Comparison of ENCODE assay signal across 9 cellular contexts in the genomic region with DNA sequence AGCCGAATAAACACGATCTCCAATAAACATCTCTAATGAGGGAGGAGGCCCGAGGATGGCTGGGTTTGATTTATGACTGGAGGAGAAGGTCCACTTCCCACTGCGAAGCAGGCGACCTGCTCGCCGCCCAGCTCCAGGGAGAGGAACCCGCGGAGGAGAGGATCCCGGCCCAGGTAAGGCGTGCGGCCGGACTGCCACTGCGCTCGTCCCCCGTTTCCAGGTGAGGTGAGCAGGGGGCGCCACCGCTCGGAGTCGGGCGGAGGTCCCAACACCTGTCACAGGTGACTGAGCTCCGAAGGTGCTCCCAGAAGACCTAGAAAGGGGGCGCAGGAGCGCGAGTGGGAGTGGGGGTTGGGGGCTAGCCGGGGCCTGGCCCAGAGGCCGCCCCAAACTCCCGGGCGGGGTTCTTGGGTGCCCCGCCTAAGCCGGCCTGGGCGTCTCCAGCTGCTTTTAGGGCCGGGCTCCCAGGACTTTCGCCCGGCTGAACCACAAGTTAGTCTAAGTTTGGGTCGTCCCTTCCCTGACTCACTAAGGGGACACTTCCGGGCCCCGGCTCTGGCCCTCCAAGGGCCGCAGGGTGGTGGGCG. TPM values are rescaled to one million over a fixed set of nuclear protein-coding genes. Genes with fewer than 3 reads are reported as not detected.
DNase-seq lines count a peak whose midpoint lies in the region; ATAC-seq and TF ChIP-seq lines count a peak whose summit lies in the region.
"Had no signal": no experiment of that assay in that cellular context is flagged by ENCODE, and none has a peak within 500 bp of the region (broad histone marks: within the 10 kb centered on the region; RNA-seq: fewer than 3 reads in every experiment).

No MANE protein-coding gene starts in this region.

- CTCF ChIA-PET in activated CD8-positive, alpha-beta T cell treated with anti-CD3 and anti-CD28 coated beads for 36 hours (lab: Charles Lee) = no interaction called here

- H3K27ac ChIP-seq in heart left ventricle (no peak overlapping the region), layer of hippocampus (ENCODE audit: low read depth, low read length) (peak overlapping the region; percentile 46), tibial artery (no peak overlapping the region)

- no peak overlapping the region for H3K27ac Mint-ChIP-seq in activated CD8-positive, alpha-beta T cell treated with anti-CD3 and anti-CD28 coated beads for 36 hours

- no peaks in the 10 kb centered on the region for H3K36me3 ChIP-seq in heart left ventricle
- no peaks in the 10 kb centered on the region for H3K36me3 ChIP-seq in tibial artery

- peaks cover 36% of the 10 kb centered on the region for H3K4me1 Mint-ChIP-seq in activated CD8-positive, alpha-beta T cell treated with anti-CD3 and anti-CD28 coated beads for 36 hours (ENCODE audit: low read depth)

- H3K36me3 Mint-ChIP-seq in activated CD8-positive, alpha-beta T cell treated with anti-CD3 and anti-CD28 coated beads for 36 hours (ENCODE audit: low read depth) = no peaks in the 10 kb centered on the region

- H3K4me1 ChIP-seq in heart left ventricle (peaks cover 5 to 83% (median 51%) of the 10 kb centered on the region in 12 donors), tibial artery (peaks cover 0 to 69% (median 66%) of the 10 kb centered on the region in 4 donors)

- intact Hi-C loops in heart left ventricle (cut with DNase I) (loop anchor here in 1 of 10 donors (10.0 kb wide), 1 partner anchor 58 kb away; no protein-coding TSS in a partner anchor), Right ventricle myocardium superior (cut with DNase I) (no loop called here), tibial artery (cut with DNase I; ENCODE audit: low total_unique reads) (no loop called here)
- intact Hi-C loops in activated CD8-positive, alpha-beta T cell treated with anti-CD3 and anti-CD28 coated beads for 36 hours (cut with micrococcal nuclease) = no loop called here

- peak overlapping the region; percentile 54 for H3K4me3 Mint-ChIP-seq in activated CD8-positive, alpha-beta T cell treated with anti-CD3 and anti-CD28 coated beads for 36 hours

- TF ChIP-seq CTCF in heart left ventricle (IDR thresholded peaks at IDR 0.05) (no peak), tibial artery (IDR thresholded peaks at IDR 0.05) (no peak)
- no peak for TF ChIP-seq CTCF in activated CD8-positive, alpha-beta T cell treated with anti-CD3 and anti-CD28 coated beads for 36 hours (IDR thresholded peaks at IDR 0.05)

- H3K27me3 ChIP-seq in heart left ventricle (peaks cover 80 to 100% (median 97%) of the 10 kb centered on the region in 9 donors), layer of hippocampus (ENCODE audit: control insufficient read depth, insufficient read depth, low read length) (peaks cover 33% of the 10 kb centered on the region), tibial artery (peaks cover 7 to 100% of the 10 kb centered on the region in 2 donors)

- H3K9me3 ChIP-seq in heart left ventricle = no peaks in the 10 kb centered on the region
- peaks cover 0 to 6% (median 0%) of the 10 kb centered on the region in 3 donors for H3K9me3 ChIP-seq in tibial artery

- POLR2A ChIA-PET in activated CD8-positive, alpha-beta T cell treated with anti-CD3 and anti-CD28 coated beads for 36 hours (lab: Charles Lee) = interaction anchor here (1.0 kb wide), 1 partner anchor 9 kb away, joined by 3 read pairs; no protein-coding TSS in a partner anchor

- H3K27me3 Mint-ChIP-seq in activated CD8-positive, alpha-beta T cell treated with anti-CD3 and anti-CD28 coated beads for 36 hours = peaks cover 68% of the 10 kb centered on the region

- H3K4me3 ChIP-seq in heart left ventricle = peak overlapping the region in 10 of 12 donors; percentile 5 to 43 (median 27)
- peak overlapping the region; percentile 13 to 44 for H3K4me3 ChIP-seq in tibial artery

- 2 to 4% (median 3%) methylated on average over 26 to 40 of the region's 40 CpGs for WGBS in heart left ventricle, 4 donors

- TF ChIP-seq POLR2A in heart left ventricle (IDR thresholded peaks at IDR 0.05) = no peak

- DNase-seq in heart left ventricle = no peak
- DNase-seq in Right ventricle myocardium superior = no peak
- DNase-seq in activated CD8-positive, alpha-beta T cell treated with anti-CD3 and anti-CD28 coated beads for 36 hours = no peak
- no peak for DNase-seq in tibial artery
- DNase-seq in nucleus accumbens (lab: John Stamatoyannopoulos, UW) = no peak
- no peak for DNase-seq in NCI-H524 (lab: John Stamatoyannopoulos, UW)
- DNase-seq: foreskin fibroblast had no signal

- ATAC-seq in heart left ventricle (no peak), Right ventricle myocardium superior (ENCODE audit: poor library complexity) (no peak), HG03439 (IDR thresholded peaks at IDR 0.05; ENCODE audit: unreplicated experiment) (no peak)
- no peak for ATAC-seq in activated CD8-positive, alpha-beta T cell treated with anti-CD3 and anti-CD28 coated beads for 36 hours

- H3K9me3 Mint-ChIP-seq in activated CD8-positive, alpha-beta T cell treated with anti-CD3 and anti-CD28 coated beads for 36 hours = no peaks in the 10 kb centered on the region

RNA-seq across cellular contexts. Expression of a gene that starts 5.4 kb away (rescaled TPM):
- total RNA-seq in heart left ventricle (under 1 TPM in 3 of 9 donors, not detected in 6; 0.09 to 0.50 (median 0.27) TPM), Right ventricle myocardium superior (not detected)
- polyA plus RNA-seq in heart left ventricle = not detected
- not detected for total RNA-seq in activated CD8-positive, alpha-beta T cell treated with anti-CD3 and anti-CD28 coated beads for 36 hours
